ENCODE assay signal across 35 cellular contexts in genomic region chr6:2593167-2593566, GRCh38.
A peak's percentile ranks its signal among the peaks of the same experiment; 100 is the strongest.
DNase-seq lines count a peak whose midpoint lies in the region; ATAC-seq and TF ChIP-seq lines count a peak whose summit lies in the region.
"Had no signal": no experiment of that assay in that cellular context is flagged by ENCODE, and none has a peak within 500 bp of the region (broad histone marks: within the 10 kb centered on the region; RNA-seq: fewer than 3 reads in every experiment).

No MANE protein-coding gene starts in this region.

- peak overlapping the region; percentile 8 for H2AFZ ChIP-seq in IMR-90 (replicated peaks; ENCODE audit: low read length, poor library complexity)
- H2AFZ ChIP-seq in neuronal stem cell (ENCODE audit: low read length) = no peak overlapping the region

- H4K91ac ChIP-seq in IMR-90 (ENCODE audit: insufficient read depth, low read depth, low read length) (no peak overlapping the region), neuronal stem cell (ENCODE audit: low read depth, low read length, poor library complexity) (no peak overlapping the region)

- H3K79me1 ChIP-seq in IMR-90 (ENCODE audit: low read depth in 1 of 2, low read length in 2 of 2) (no peaks in the 10 kb centered on the region), neuronal stem cell (ENCODE audit: low read depth, low read length) (no peaks in the 10 kb centered on the region)

- in situ Hi-C loops in IMR-90 (cut with MboI; ENCODE audit: low sequenced_read_pairs) = no loop called here

- DNase-seq in activated CD4-positive, alpha-beta T cell treated with anti-CD3 and anti-CD28 coated beads, Interleukin-2, amount 10 ng/mL, durations not matched to agents 24 days and 14 days = peak; percentile 49
- no peak for DNase-seq in activated CD4-positive, alpha-beta T cell treated with anti-CD3 and anti-CD28 coated beads, Interleukin-2, amount 50 U/mL, for 1 hour
- DNase-seq in IMR-90 = no peak
- DNase-seq in neuronal stem cell (ENCODE audit: low spot score) = no peak
- DNase-seq in stimulated activated effector memory CD8-positive, alpha-beta T cell treated with anti-CD3 and anti-CD28 coated beads, Interleukin-12 subunit alpha, Interleukin-12 subunit beta, amount 100 ng/mL, for 72 hours (ENCODE audit: low spot score in 2 of 2) = no peak
- DNase-seq in HCEC 1CT = no peak
- no peak for DNase-seq in pons (ENCODE audit: low spot score)
- DNase-seq in heart left ventricle = no peak
- DNase-seq: 8988T; ACHN; AML-193; BE2C; C1 segment of cervical spinal cord; Caco-2; Calu3; CD4-positive, alpha-beta memory T cell; CD4-positive, alpha-beta T cell; CD4-positive, CD25-positive, alpha-beta regulatory T cell; CD8-positive, alpha-beta memory T cell; CD8-positive, alpha-beta T cell; COR-L47; DMS 273 treated with DMSO at 0.1 percent for 48 hours; DMS153; DMS53; DMS79; DMS79 treated with DMSO at 0.1 percent for 48 hours; DND-41; EL had no signal

- H4K20me1 ChIP-seq in IMR-90 (ENCODE audit: insufficient read depth, low read length) = no peaks in the 10 kb centered on the region
- H4K20me1 ChIP-seq: BLaER1; BLaER1 treated with 17β-estradiol and CSF1 and Interleukin-3, amounts not matched to agents 10 nM and 100 nM had no signal

- no peak overlapping the region for H3K9ac ChIP-seq in IMR-90 (ENCODE audit: low read depth, low read length)
- H3K9ac ChIP-seq in neuronal stem cell (ENCODE audit: low read depth, low read length, poor library complexity) = peak overlapping the region; percentile 12
- H3K9ac ChIP-seq: BLaER1; BLaER1 treated with 17β-estradiol and CSF1 and Interleukin-3, amounts not matched to agents 10 nM and 100 nM had no signal

- no peaks in the 10 kb centered on the region for H3K36me3 Mint-ChIP-seq in activated CD4-positive, alpha-beta T cell treated with anti-CD3 and anti-CD28 coated beads, Interleukin-2, amount 10 ng/mL, durations not matched to agents 24 days and 14 days (ENCODE audit: low read depth)
- H3K36me3 Mint-ChIP-seq in stimulated activated effector memory CD8-positive, alpha-beta T cell treated with anti-CD3 and anti-CD28 coated beads, Interleukin-12 subunit alpha, Interleukin-12 subunit beta, amount 100 ng/mL, for 72 hours = no peaks in the 10 kb centered on the region
- H3K36me3 Mint-ChIP-seq: CD14-positive monocyte; CD4-positive, alpha-beta memory T cell; CD4-positive, CD25-positive, alpha-beta regulatory T cell; CD8-positive, alpha-beta memory T cell; CD8-positive, alpha-beta T cell had no signal

- no peak overlapping the region for H3K4ac ChIP-seq in IMR-90 (ENCODE audit: low read depth, low read length)
- no peak overlapping the region for H3K4ac ChIP-seq in neuronal stem cell (ENCODE audit: low read length)

- H3K14ac ChIP-seq in IMR-90 (replicated peaks; ENCODE audit: low read depth, low read length) (no peak overlapping the region), neuronal stem cell (ENCODE audit: low read length) (no peak overlapping the region)

- no peak for TF ChIP-seq POLR2A in IMR-90 (IDR thresholded peaks at IDR 0.05; ENCODE audit: low read depth, low read length)
- no peak for TF ChIP-seq POLR2A in heart left ventricle (IDR thresholded peaks at IDR 0.05)

- no peak overlapping the region for H2BK12ac ChIP-seq in neuronal stem cell (ENCODE audit: low read length)

- intact Hi-C loops in activated CD4-positive, alpha-beta T cell treated with anti-CD3 and anti-CD28 coated beads, Interleukin-2, amount 10 ng/mL, durations not matched to agents 24 days and 14 days (cut with micrococcal nuclease) = no loop called here
- intact Hi-C loops in IMR-90 (cut with micrococcal nuclease) (no loop called here), heart left ventricle (cut with DNase I) (no loop called here)

- no peak overlapping the region for H3K4me2 ChIP-seq in IMR-90 (ENCODE audit: low read depth, low read length)
- no peak overlapping the region for H3K4me2 ChIP-seq in neuronal stem cell (ENCODE audit: insufficient read depth, low read length, poor library complexity, severe bottlenecking)
- H3K4me2 ChIP-seq: A549; BLaER1; BLaER1 treated with 17β-estradiol and CSF1 and Interleukin-3, amounts not matched to agents 10 nM and 100 nM had no signal

- H3K9me3 ChIP-seq in IMR-90 (ENCODE audit: control insufficient read depth, insufficient read depth, low read length) (no peaks in the 10 kb centered on the region), neuronal stem cell (replicated peaks in 1 of 2; ENCODE audit: control insufficient read depth in 2 of 2, insufficient read depth in 1 of 2, low read depth in 1 of 2, low read length in 2 of 2) (peaks cover 0 to 5% of the 10 kb centered on the region in 2 donors), heart left ventricle (no peaks in the 10 kb centered on the region)
- H3K9me3 ChIP-seq: A549, BE2C, Caco-2 had no signal

- 0 out of 2 replicates have a peak, but pooled peaks cover 3% of the 10 kb centered on the region for H3K9me1 ChIP-seq in IMR-90 (ENCODE audit: insufficient read depth, low read length)

- dilution Hi-C loops in IMR-90 (cut with HindIII; ENCODE audit: low sequenced_read_pairs, unreplicated experiment) = no loop called here

- H3K9me3 Mint-ChIP-seq in activated CD4-positive, alpha-beta T cell treated with anti-CD3 and anti-CD28 coated beads, Interleukin-2, amount 10 ng/mL, durations not matched to agents 24 days and 14 days = no peaks in the 10 kb centered on the region
- no peaks in the 10 kb centered on the region for H3K9me3 Mint-ChIP-seq in stimulated activated effector memory CD8-positive, alpha-beta T cell treated with anti-CD3 and anti-CD28 coated beads, Interleukin-12 subunit alpha, Interleukin-12 subunit beta, amount 100 ng/mL, for 72 hours
- H3K9me3 Mint-ChIP-seq: CD4-positive, alpha-beta T cell; CD8-positive, alpha-beta T cell had no signal

- H2AK9ac ChIP-seq in IMR-90 (replicated peaks; ENCODE audit: low read depth, low read length, poor library complexity) = no peak overlapping the region

- H3K56ac ChIP-seq in IMR-90 (ENCODE audit: extremely low read depth, insufficient read depth, low read length) = no peak overlapping the region

- no peak overlapping the region for H4K8ac ChIP-seq in IMR-90 (ENCODE audit: low read depth in 2 of 2, low read length in 2 of 2)
- no peak overlapping the region for H4K8ac ChIP-seq in neuronal stem cell (ENCODE audit: low read depth, low read length)

- H2BK20ac ChIP-seq in IMR-90 (ENCODE audit: low read depth, low read length) = no peak overlapping the region

- no peak overlapping the region for H3K27ac Mint-ChIP-seq in activated CD4-positive, alpha-beta T cell treated with anti-CD3 and anti-CD28 coated beads, Interleukin-2, amount 10 ng/mL, durations not matched to agents 24 days and 14 days
- H3K27ac Mint-ChIP-seq in stimulated activated effector memory CD8-positive, alpha-beta T cell treated with anti-CD3 and anti-CD28 coated beads, Interleukin-12 subunit alpha, Interleukin-12 subunit beta, amount 100 ng/mL, for 72 hours = no peak overlapping the region
- H3K27ac Mint-ChIP-seq: B cell; CD14-positive monocyte; CD4-positive, alpha-beta memory T cell; CD4-positive, alpha-beta T cell; CD4-positive, CD25-positive, alpha-beta regulatory T cell; CD8-positive, alpha-beta memory T cell; CD8-positive, alpha-beta T cell had no signal

- POLR2A ChIA-PET in IMR-90 (lab: Charles Lee; ENCODE audit: unreplicated experiment) = no interaction called here

- ATAC-seq in IMR-90 (ENCODE audit: low read depth) (no peak), heart left ventricle (no peak)
- peak; percentile 33 for ATAC-seq in stimulated activated effector memory CD8-positive, alpha-beta T cell treated with anti-CD3 and anti-CD28 coated beads, Interleukin-12 subunit alpha, Interleukin-12 subunit beta, amount 100 ng/mL, for 72 hours
- ATAC-seq: A549; CD8-positive, alpha-beta T cell had no signal

- no peak overlapping the region for H4K5ac ChIP-seq in IMR-90 (ENCODE audit: low read depth, low read length)

- peaks cover 16% of the 10 kb centered on the region for H3K27me3 Mint-ChIP-seq in activated CD4-positive, alpha-beta T cell treated with anti-CD3 and anti-CD28 coated beads, Interleukin-2, amount 10 ng/mL, durations not matched to agents 24 days and 14 days

- H2BK15ac ChIP-seq in IMR-90 (ENCODE audit: low read depth, low read length) (no peak overlapping the region), neuronal stem cell (ENCODE audit: low read length) (peak overlapping the region; percentile 34)

- H3K27ac ChIP-seq in IMR-90 (ENCODE audit: insufficient read depth, low read length) (no peak overlapping the region), neuronal stem cell (replicated peaks; ENCODE audit: low read length) (no peak overlapping the region), heart left ventricle (no peak overlapping the region)
- H3K27ac ChIP-seq: 22Rv1; A549; BLaER1; BLaER1 treated with 17β-estradiol and CSF1 and Interleukin-3, amounts not matched to agents 10 nM and 100 nM; C4-2B had no signal

- H3K4me3 ChIP-seq in IMR-90 (ENCODE audit: insufficient read depth, low read depth, low read length) = no peak overlapping the region
- H3K4me3 ChIP-seq in neuronal stem cell (ENCODE audit: low read length in 2 of 2) = no peak overlapping the region
- no peak overlapping the region for H3K4me3 ChIP-seq in heart left ventricle
- H3K4me3 ChIP-seq: A549; BLaER1; BLaER1 treated with 17β-estradiol and CSF1 and Interleukin-3, amounts not matched to agents 10 nM and 100 nM had no signal

- BruUV-seq in IMR-90 (replicated peaks; lab: Mats Ljungman, UMichigan) = no TSS peak

- no peak overlapping the region for H2BK120ac ChIP-seq in IMR-90 (ENCODE audit: low read depth, low read length)
- no peak overlapping the region for H2BK120ac ChIP-seq in neuronal stem cell (ENCODE audit: low read depth, low read length)

- H3K4me3 Mint-ChIP-seq in activated CD4-positive, alpha-beta T cell treated with anti-CD3 and anti-CD28 coated beads, Interleukin-2, amount 10 ng/mL, durations not matched to agents 24 days and 14 days = no peak overlapping the region
- H3K4me3 Mint-ChIP-seq in stimulated activated effector memory CD8-positive, alpha-beta T cell treated with anti-CD3 and anti-CD28 coated beads, Interleukin-12 subunit alpha, Interleukin-12 subunit beta, amount 100 ng/mL, for 72 hours = no peak overlapping the region
- H3K4me3 Mint-ChIP-seq: B cell; CD14-positive monocyte; CD4-positive, alpha-beta memory T cell; CD4-positive, alpha-beta T cell; CD4-positive, CD25-positive, alpha-beta regulatory T cell; CD8-positive, alpha-beta memory T cell; CD8-positive, alpha-beta T cell had no signal

- no peak overlapping the region for H2AK5ac ChIP-seq in IMR-90 (ENCODE audit: low read depth, low read length)
- no peak overlapping the region for H2AK5ac ChIP-seq in neuronal stem cell (ENCODE audit: low read depth, low read length)

- TF ChIP-seq CTCF in IMR-90 (conservative IDR thresholded peaks at IDR 0.05; ENCODE audit: low read depth, low read length) = no peak
- TF ChIP-seq CTCF in heart left ventricle (IDR thresholded peaks at IDR 0.05) = no peak

- no peak overlapping the region for H3K18ac ChIP-seq in IMR-90 (ENCODE audit: low read depth, low read length)
- H3K18ac ChIP-seq in neuronal stem cell (ENCODE audit: low read length) = no peak overlapping the region

- CTCF ChIA-PET in IMR-90 (lab: Yijun Ruan, JAX) = no interaction called here

- TF ChIP-seq RAD21 in IMR-90 (IDR thresholded peaks at IDR 0.05; ENCODE audit: low read length) = no peak

- no peaks in the 10 kb centered on the region for H3K4me1 Mint-ChIP-seq in activated CD4-positive, alpha-beta T cell treated with anti-CD3 and anti-CD28 coated beads, Interleukin-2, amount 10 ng/mL, durations not matched to agents 24 days and 14 days
- H3K4me1 Mint-ChIP-seq in stimulated activated effector memory CD8-positive, alpha-beta T cell treated with anti-CD3 and anti-CD28 coated beads, Interleukin-12 subunit alpha, Interleukin-12 subunit beta, amount 100 ng/mL, for 72 hours = no peaks in the 10 kb centered on the region
- H3K4me1 Mint-ChIP-seq: B cell; CD14-positive monocyte; CD4-positive, alpha-beta memory T cell; CD4-positive, CD25-positive, alpha-beta regulatory T cell; CD8-positive, alpha-beta memory T cell had no signal

- H2BK5ac ChIP-seq in IMR-90 (ENCODE audit: low read depth, low read length, poor library complexity, severe bottlenecking) (no peak overlapping the region), neuronal stem cell (ENCODE audit: low read length) (no peak overlapping the region)

- 100% methylated on average over 2 of the region's 6 CpGs; no CpG with 5 or more reads in 1 of the 2 experiments for WGBS in IMR-90 (ENCODE audit: extremely low coverage in 2 of 2, insufficient read length in 1 of 2), 2 experiments
- WGBS in neuronal stem cell (ENCODE audit: extremely low coverage in 2 of 2, insufficient read length in 2 of 2, insufficient replicate concordance in 1 of 2), 2 donors = no CpG with 5 or more reads among the region's 6 CpGs
- 92 to 100% (median 96%) methylated on average over 5 to 6 of the region's 6 CpGs for WGBS in heart left ventricle, 4 donors

- H3K4me1 ChIP-seq in IMR-90 (ENCODE audit: control insufficient read depth, insufficient read depth, low read length) = no peaks in the 10 kb centered on the region; the same call in 1 of the 2 replicates
- no peaks in the 10 kb centered on the region for H3K4me1 ChIP-seq in neuronal stem cell (ENCODE audit: control insufficient read depth in 2 of 2, insufficient read depth in 1 of 2, low read depth in 1 of 2, low read length in 2 of 2)
- no peaks in the 10 kb centered on the region for H3K4me1 ChIP-seq in heart left ventricle
- H3K4me1 ChIP-seq: A549; BE2C; BLaER1; BLaER1 treated with 17β-estradiol and CSF1 and Interleukin-3, amounts not matched to agents 10 nM and 100 nM had no signal

- H3K36me3 ChIP-seq in IMR-90 (ENCODE audit: control insufficient read depth, insufficient read depth, low read length) (no peaks in the 10 kb centered on the region), neuronal stem cell (replicated peaks in 1 of 2; ENCODE audit: control insufficient read depth in 2 of 2, insufficient read depth in 2 of 2, low read length in 2 of 2) (no peaks in the 10 kb centered on the region), heart left ventricle (no peaks in the 10 kb centered on the region)
- H3K36me3 ChIP-seq: BE2C; BLaER1; BLaER1 treated with 17β-estradiol and CSF1 and Interleukin-3, amounts not matched to agents 10 nM and 100 nM had no signal

- H3K23ac ChIP-seq in IMR-90 (ENCODE audit: low read depth, low read length) = no peak overlapping the region
- H3K23ac ChIP-seq in neuronal stem cell (ENCODE audit: low read depth, low read length, poor library complexity) = peak overlapping the region; percentile 21

- H3K27me3 ChIP-seq in IMR-90 (ENCODE audit: control insufficient read depth, insufficient read depth, low read length) (peaks cover 3% of the 10 kb centered on the region; the same call in 1 of the 2 replicates), neuronal stem cell (ENCODE audit: control insufficient read depth in 3 of 3, insufficient read depth in 3 of 3, low read depth in 1 of 3, low read length in 3 of 3) (no peaks in the 10 kb centered on the region), heart left ventricle (no peaks in the 10 kb centered on the region)
- H3K27me3 ChIP-seq: BE2C; BLaER1; BLaER1 treated with 17β-estradiol and CSF1 and Interleukin-3, amounts not matched to agents 10 nM and 100 nM had no signal
